Comparison of ENCODE assay signal across 8 cellular contexts in the genomic region with DNA sequence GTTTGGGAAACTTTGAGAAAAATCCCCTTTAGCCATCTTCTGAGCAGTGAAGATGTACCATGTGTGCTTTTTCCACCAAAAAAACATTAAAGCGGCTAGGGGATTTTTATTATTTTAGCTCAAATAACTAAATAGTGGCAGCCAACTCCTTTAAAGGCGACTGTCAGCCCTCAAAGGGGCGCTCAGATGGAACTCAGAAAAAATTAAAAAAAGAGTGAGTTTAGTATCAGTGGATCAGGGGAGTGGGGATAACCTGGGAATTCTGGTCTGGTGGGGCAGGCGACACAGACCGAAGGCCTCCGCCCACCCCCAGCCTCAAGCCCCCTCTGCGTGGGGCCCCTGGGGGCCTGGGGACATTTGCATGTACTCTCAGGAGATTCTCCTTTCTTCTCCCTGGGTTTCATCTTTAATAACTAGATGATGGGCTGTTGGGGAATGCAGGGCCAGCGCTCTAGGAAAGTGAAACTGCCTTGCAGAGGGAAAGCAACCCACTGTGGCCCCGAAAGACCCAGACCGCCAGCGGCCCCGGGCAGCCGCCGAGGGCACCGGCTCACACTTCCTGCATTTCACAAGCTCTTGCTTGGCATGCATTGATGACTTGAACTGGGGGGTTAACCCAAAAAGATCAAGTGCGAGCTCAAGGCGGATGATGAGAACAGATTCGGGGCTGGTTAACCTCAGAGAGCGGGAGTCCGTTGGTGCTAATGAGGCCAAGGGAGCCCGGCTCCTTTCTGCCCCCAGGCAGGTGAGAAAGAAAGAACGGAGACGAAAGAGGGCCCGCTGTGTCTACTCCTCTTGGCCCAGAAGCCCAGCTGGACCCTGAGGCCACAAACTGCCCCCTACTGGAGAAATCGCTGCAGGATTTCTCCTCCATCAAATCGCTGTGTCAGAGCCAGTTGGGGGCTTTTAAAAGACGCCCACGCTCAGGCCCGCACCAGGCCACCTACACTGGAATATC. TPM values are rescaled to one million over a fixed set of nuclear protein-coding genes. Genes with fewer than 3 reads are reported as not detected.
DNase-seq lines count a peak whose midpoint lies in the region; ATAC-seq and TF ChIP-seq lines count a peak whose summit lies in the region.

No MANE protein-coding gene starts in this region.

- no peaks in the 10 kb centered on the region for H3K27me3 ChIP-seq in esophagus muscularis mucosa

- TF ChIP-seq CTCF in esophagus muscularis mucosa (IDR thresholded peaks at IDR 0.05): peak; percentile 23 to 27 (median 24)

- intact Hi-C loops in esophagus muscularis mucosa (cut with DNase I) (no loop called here), sciatic nerve (cut with DNase I) (no loop called here)

- H3K27ac ChIP-seq in esophagus muscularis mucosa (replicated peaks in 1 of 4): peak overlapping the region in 1 of 4 donors; percentile 30

- H3K9me3 ChIP-seq in esophagus muscularis mucosa: peaks cover 0 to 12% (median 3%) of the 10 kb centered on the region in 4 donors

- peaks cover 0 to 15% (median 11%) of the 10 kb centered on the region in 4 donors for H3K4me1 ChIP-seq in esophagus muscularis mucosa

- WGBS in esophagus muscularis mucosa: 33% methylated on average over 27 of the region's 29 CpGs

- no peak for TF ChIP-seq EP300 in esophagus muscularis mucosa (IDR thresholded peaks at IDR 0.05)

- no peaks in the 10 kb centered on the region for H3K36me3 ChIP-seq in esophagus muscularis mucosa

- peak; percentile 37 for DNase-seq in stimulated activated CD4-positive, alpha-beta T cell treated with anti-CD3 and anti-CD28 coated beads, Interleukin-12 subunit alpha, Interleukin-12 subunit beta, amount 100 ng/mL, for 4 hours
- DNase-seq in stimulated activated CD4-positive, alpha-beta T cell treated with anti-CD3 and anti-CD28 coated beads, Interleukin-2, amount 100 ng/mL, for 48 hours: no peak
- DNase-seq in esophagus muscularis mucosa (ENCODE audit: extremely low spot score) (peak; percentile 92), sciatic nerve (ENCODE audit: low spot score) (no peak), ACHN (no peak), SHP77 (lab: John Stamatoyannopoulos, UW) (no peak)

- TF ChIP-seq POLR2A in esophagus muscularis mucosa (IDR thresholded peaks at IDR 0.05; ENCODE audit: low read depth): no peak

- H3K4me3 ChIP-seq in esophagus muscularis mucosa: peak overlapping the region; percentile 40 to 52 (median 49)

- peak; percentile 47 for ATAC-seq in HG03108 (IDR thresholded peaks at IDR 0.05; ENCODE audit: unreplicated experiment)
- peak; percentile 54 to 56 for ATAC-seq in activated CD4-positive, CD25-positive, alpha-beta regulatory T cell treated with anti-CD3 and anti-CD28 coated beads, Interleukin-2, amount 50 U/mL, for 24 hours
- peak; percentile 77 for ATAC-seq in sciatic nerve

- in situ Hi-C loops in ACHN (cut with HindIII; ENCODE audit: low pct_ligation_motif_present, low pct_unique_long_range_greater_than_20kb, low sequenced_read_pairs): no loop called here

RNA-seq across cellular contexts. Expression of a gene that starts 7.3 kb away (rescaled TPM):
- total RNA-seq in esophagus muscularis mucosa: 10 to 100 TPM in 1 of 4 donors, 1 to 10 TPM in 3; 1.7 to 37.3 (median 4.4) TPM
- total RNA-seq in sciatic nerve: 1.7 TPM

Comparison
In these comparisons a context has a peak if more than half of its experiments do, and no peak if none do; other contexts are left out.
1. DNase-seq: peak in stimulated activated CD4-positive, alpha-beta T cell treated with anti-CD3 and anti-CD28 coated beads, Interleukin-12 subunit alpha, Interleukin-12 subunit beta, amount 100 ng/mL, for 4 hours (single experiment) and esophagus muscularis mucosa (single experiment); none in stimulated activated CD4-positive, alpha-beta T cell treated with anti-CD3 and anti-CD28 coated beads, Interleukin-2, amount 100 ng/mL, for 48 hours (0 of 2), sciatic nerve (single experiment), ACHN (single experiment) and SHP77 (0 of 2).
2. Peak in every context shown above with its lines, with median percentiles within 50 percentile points of each other: ATAC-seq.